Comparison of ENCODE assay signal across 8 cellular contexts in the genomic region with DNA sequence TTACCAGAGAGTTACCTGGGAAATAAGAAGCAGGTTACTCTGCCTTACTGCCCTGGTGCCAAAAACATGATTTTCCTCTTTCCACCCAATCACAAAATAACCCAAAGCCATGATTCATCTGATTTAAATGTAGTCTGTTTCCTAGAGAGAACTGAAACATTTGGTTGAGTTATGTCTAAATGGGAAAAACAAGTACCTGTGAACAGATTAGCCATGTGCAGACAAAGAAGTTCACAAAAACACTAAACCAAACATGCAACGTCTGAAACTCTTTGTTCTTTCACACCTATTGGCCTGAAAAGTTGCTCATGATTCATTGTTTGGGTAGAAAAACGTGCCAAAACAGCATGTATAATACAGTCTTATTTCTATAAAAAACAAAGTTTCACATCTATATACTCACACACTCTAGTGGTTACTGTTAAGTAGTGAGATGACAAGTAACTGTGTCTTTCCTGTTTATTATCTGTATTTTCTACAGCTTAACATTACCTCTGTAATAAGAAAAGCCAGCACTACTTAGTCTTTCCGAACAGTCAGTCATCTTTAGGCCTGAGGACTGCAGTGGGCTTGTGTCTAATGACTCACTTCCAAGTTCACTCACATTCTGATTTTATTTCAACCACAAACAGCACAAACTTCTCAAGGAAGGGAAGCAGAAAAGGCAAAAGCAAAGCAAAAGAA. TPM values are rescaled to one million over a fixed set of nuclear protein-coding genes. Genes with fewer than 3 reads are reported as not detected.
A peak's percentile ranks its signal among the peaks of the same experiment; 100 is the strongest.
DNase-seq lines count a peak whose midpoint lies in the region; ATAC-seq, FAIRE-seq and TF ChIP-seq lines count a peak whose summit lies in the region.

No MANE protein-coding gene starts in this region.

- no peak for TF ChIP-seq CTCF in mammary epithelial cell (conservative IDR thresholded peaks at IDR 0.05 in 1 of 2, IDR thresholded peaks at IDR 0.05 in 1 of 2; ENCODE audit: extremely low read depth in 1 of 2, insufficient read depth in 1 of 2, low read depth in 1 of 2, low read length in 2 of 2)

- H3K4me2 ChIP-seq in mammary epithelial cell (ENCODE audit: insufficient read depth, low read depth, low read length), result no peak overlapping the region

- H3K36me3 ChIP-seq in mammary epithelial cell (ENCODE audit: insufficient read depth, low read length) (no peaks in the 10 kb centered on the region), skeletal muscle tissue (ENCODE audit: control insufficient read depth in 3 of 3, insufficient read depth in 3 of 3, low read length in 3 of 3) (peaks cover 4 to 9% (median 4%) of the 10 kb centered on the region in 3 donors)
- no peaks in the 10 kb centered on the region for H3K36me3 ChIP-seq in naive thymus-derived CD4-positive, alpha-beta T cell (ENCODE audit: control insufficient read depth in 2 of 3, insufficient read depth in 3 of 3, low read length in 3 of 3)

- H3K9me3 ChIP-seq in mammary epithelial cell (replicated peaks; ENCODE audit: insufficient read depth, low read length) (no peaks in the 10 kb centered on the region), skeletal muscle tissue (ENCODE audit: control insufficient read depth in 3 of 3, low read length in 3 of 3) (no peaks in the 10 kb centered on the region)
- H3K9me3 ChIP-seq in naive thymus-derived CD4-positive, alpha-beta T cell (ENCODE audit: control insufficient read depth in 2 of 3, low read length in 3 of 3), result no peaks in the 10 kb centered on the region

- H3K4me1 ChIP-seq in mammary epithelial cell (ENCODE audit: insufficient read depth, low read length) (peaks cover 7% of the 10 kb centered on the region), skeletal muscle tissue (ENCODE audit: control insufficient read depth in 3 of 3, insufficient read depth in 3 of 3, low read length in 3 of 3) (peaks cover 25 to 35% (median 31%) of the 10 kb centered on the region in 3 donors)
- H3K4me1 ChIP-seq in naive thymus-derived CD4-positive, alpha-beta T cell (ENCODE audit: control insufficient read depth in 2 of 2, insufficient read depth in 2 of 2, low read length in 2 of 2), result no peaks in the 10 kb centered on the region

- BruUV-seq in mammary epithelial cell (replicated peaks; lab: Mats Ljungman, UMichigan), result no TSS peak

- intact Hi-C loops in mammary epithelial cell (cut with micrococcal nuclease), result no loop called here
- intact Hi-C loops in naive thymus-derived CD4-positive, alpha-beta T cell (cut with micrococcal nuclease), result no loop called here

- ATAC-seq in HG03159 (IDR thresholded peaks at IDR 0.05; ENCODE audit: unreplicated experiment), result peak; percentile 79
- ATAC-seq in naive thymus-derived CD4-positive, alpha-beta T cell, result no peak

- CTCF ChIA-PET in mammary epithelial cell (lab: Charles Lee; ENCODE audit: low non-redundant PET), result no interaction called here
- CTCF ChIA-PET in naive thymus-derived CD4-positive, alpha-beta T cell (lab: Charles Lee), result no interaction called here

- H3K9ac ChIP-seq in mammary epithelial cell (ENCODE audit: insufficient read depth, low read length), result no peak overlapping the region
- H3K9ac ChIP-seq in skeletal muscle tissue (ENCODE audit: low read depth in 1 of 3, low read length in 3 of 3), result no peak overlapping the region

- POLR2A ChIA-PET in naive thymus-derived CD4-positive, alpha-beta T cell (lab: Charles Lee), result no interaction called here

- in situ Hi-C loops in mammary epithelial cell (cut with MboI; ENCODE audit: low sequenced_read_pairs in 2 of 2), result no loop called here

- no peak overlapping the region for H2AFZ ChIP-seq in mammary epithelial cell (ENCODE audit: low read depth, low read length)

- H4K20me1 ChIP-seq in mammary epithelial cell (ENCODE audit: insufficient read depth, low read length), result no peaks in the 10 kb centered on the region

- no peaks in the 10 kb centered on the region for H3K79me2 ChIP-seq in mammary epithelial cell (ENCODE audit: insufficient read depth, low read length)

- FAIRE-seq in urothelium cell line (lab: Jason Lieb, UNC), result no peak

- no peak overlapping the region for H3K4me3 Mint-ChIP-seq in activated naive CD4-positive, alpha-beta T cell treated with anti-CD3 and anti-CD28 coated beads, Interleukin-2, amount 50 U/mL, for 24 hours
- no peak overlapping the region for H3K4me3 Mint-ChIP-seq in naive thymus-derived CD4-positive, alpha-beta T cell

- no peaks in the 10 kb centered on the region for H3K27me3 Mint-ChIP-seq in activated naive CD4-positive, alpha-beta T cell treated with anti-CD3 and anti-CD28 coated beads, Interleukin-2, amount 50 U/mL, for 24 hours
- no peaks in the 10 kb centered on the region for H3K27me3 Mint-ChIP-seq in naive thymus-derived CD4-positive, alpha-beta T cell

- H3K27me3 ChIP-seq in mammary epithelial cell (ENCODE audit: insufficient read depth, low read length) (no peaks in the 10 kb centered on the region), skeletal muscle tissue (ENCODE audit: control insufficient read depth in 3 of 3, insufficient read depth in 3 of 3, low read length in 3 of 3) (no peaks in the 10 kb centered on the region)
- H3K27me3 ChIP-seq in naive thymus-derived CD4-positive, alpha-beta T cell (ENCODE audit: control insufficient read depth in 2 of 2, insufficient read depth in 2 of 2, low read length in 2 of 2), result no peaks in the 10 kb centered on the region

- peak overlapping the region; percentile 92 for H3K27ac Mint-ChIP-seq in activated naive CD4-positive, alpha-beta T cell treated with anti-CD3 and anti-CD28 coated beads, Interleukin-2, amount 50 U/mL, for 24 hours
- H3K27ac Mint-ChIP-seq in naive thymus-derived CD4-positive, alpha-beta T cell, result peak overlapping the region in 2 of 9 donors; percentile 9 to 50

- dilution Hi-C loops in mammary epithelial cell (cut with HindIII; ENCODE audit: low sequenced_read_pairs), result no loop called here

- H3K36me3 Mint-ChIP-seq in activated naive CD4-positive, alpha-beta T cell treated with anti-CD3 and anti-CD28 coated beads, Interleukin-2, amount 50 U/mL, for 24 hours, result no peaks in the 10 kb centered on the region
- peaks cover 0 to 20% (median 6%) of the 10 kb centered on the region in 5 donors for H3K36me3 Mint-ChIP-seq in naive thymus-derived CD4-positive, alpha-beta T cell

- H3K9me3 Mint-ChIP-seq in activated naive CD4-positive, alpha-beta T cell treated with anti-CD3 and anti-CD28 coated beads, Interleukin-2, amount 50 U/mL, for 24 hours, result no peaks in the 10 kb centered on the region
- H3K9me3 Mint-ChIP-seq in naive thymus-derived CD4-positive, alpha-beta T cell, result no peaks in the 10 kb centered on the region

- H3K27ac ChIP-seq in mammary epithelial cell (ENCODE audit: insufficient read depth, low read depth, low read length) (no peak overlapping the region), skeletal muscle tissue (ENCODE audit: low read depth, low read length) (peak overlapping the region; percentile 90)
- H3K27ac ChIP-seq in naive thymus-derived CD4-positive, alpha-beta T cell (ENCODE audit: low read depth, low read length), result no peak overlapping the region

- no peak for DNase-seq in activated naive CD4-positive, alpha-beta T cell treated with Interleukin-2 at 50 U/mL for 16 hours
- DNase-seq in mammary epithelial cell, result peak; percentile 36
- no peak for DNase-seq in NAMALWA (ENCODE audit: low spot score)
- DNase-seq in urothelium cell line (ENCODE audit: low spot score), result no peak
- no peak for DNase-seq in naive thymus-derived CD4-positive, alpha-beta T cell

- no peak overlapping the region for H3K4me3 ChIP-seq in mammary epithelial cell (replicated peaks in 1 of 3; ENCODE audit: insufficient read depth in 1 of 3, low read depth in 2 of 3, low read length in 3 of 3)
- H3K4me3 ChIP-seq in skeletal muscle tissue (ENCODE audit: low read length in 3 of 3), result no peak overlapping the region
- H3K4me3 ChIP-seq in naive thymus-derived CD4-positive, alpha-beta T cell (ENCODE audit: low read length), result no peak overlapping the region

- WGBS in mammary epithelial cell (ENCODE audit: low coverage, missing lambda C conversion rate), result 76% methylated on average over 3 of the region's 3 CpGs

- peaks cover 9% of the 10 kb centered on the region for H3K4me1 Mint-ChIP-seq in activated naive CD4-positive, alpha-beta T cell treated with anti-CD3 and anti-CD28 coated beads, Interleukin-2, amount 50 U/mL, for 24 hours
- peaks cover 0 to 8% (median 0%) of the 10 kb centered on the region in 7 donors for H3K4me1 Mint-ChIP-seq in naive thymus-derived CD4-positive, alpha-beta T cell

RNA-seq across cellular contexts. Expression of gene FAM174B, which starts 30.1 kb away (rescaled TPM):
- total RNA-seq in mammary epithelial cell, result 1 to 10 TPM in 1 of 2 donors, under 1 TPM in 1; 0.87 to 1.7 TPM
- polyA plus RNA-seq in mammary epithelial cell, result 0.44 TPM
- polyA minus RNA-seq in mammary epithelial cell, result not detected
- total RNA-seq in skeletal muscle tissue, result 8.4 TPM
- total RNA-seq in naive thymus-derived CD4-positive, alpha-beta T cell, result 10 to 100 TPM in 2 of 5 experiments, 1 to 10 TPM in 3; 5.2 to 15.9 (median 6.7) TPM
- polyA plus RNA-seq in naive thymus-derived CD4-positive, alpha-beta T cell, result 1 to 10 TPM; 3.5 to 7.1 TPM
